2 cellular contexts compared by ENCODE assay signal in the genomic region with DNA sequence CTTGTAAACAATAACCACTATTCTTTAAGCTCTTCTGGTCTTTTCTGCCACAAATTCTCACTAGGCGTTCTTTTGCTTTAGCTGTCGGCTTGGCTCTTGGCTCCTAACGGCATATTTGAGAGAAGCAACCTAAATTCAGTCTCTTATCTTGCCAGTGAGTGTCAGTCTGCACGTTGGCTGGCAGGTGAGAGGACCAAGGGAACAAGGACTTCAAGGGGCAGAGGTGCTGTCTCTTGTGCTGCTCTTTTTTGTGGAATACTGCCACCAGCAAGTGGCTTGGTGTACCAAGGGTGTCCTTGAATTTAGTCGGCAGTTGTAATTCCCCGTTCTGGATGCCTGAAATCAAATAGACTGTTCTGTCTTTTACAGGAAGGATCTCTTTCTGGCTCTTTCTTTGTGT.
A peak's percentile ranks its signal among the peaks of the same experiment; 100 is the strongest.
TF ChIP-seq lines count a peak whose summit lies in the region.

No MANE protein-coding gene starts in this region.

TF ChIP-seq in liver, 16 proteins besides CTCF, POLR2A, EP300 and RAD21 (continued from another document):
- TF ChIP-seq, protein P1, sequence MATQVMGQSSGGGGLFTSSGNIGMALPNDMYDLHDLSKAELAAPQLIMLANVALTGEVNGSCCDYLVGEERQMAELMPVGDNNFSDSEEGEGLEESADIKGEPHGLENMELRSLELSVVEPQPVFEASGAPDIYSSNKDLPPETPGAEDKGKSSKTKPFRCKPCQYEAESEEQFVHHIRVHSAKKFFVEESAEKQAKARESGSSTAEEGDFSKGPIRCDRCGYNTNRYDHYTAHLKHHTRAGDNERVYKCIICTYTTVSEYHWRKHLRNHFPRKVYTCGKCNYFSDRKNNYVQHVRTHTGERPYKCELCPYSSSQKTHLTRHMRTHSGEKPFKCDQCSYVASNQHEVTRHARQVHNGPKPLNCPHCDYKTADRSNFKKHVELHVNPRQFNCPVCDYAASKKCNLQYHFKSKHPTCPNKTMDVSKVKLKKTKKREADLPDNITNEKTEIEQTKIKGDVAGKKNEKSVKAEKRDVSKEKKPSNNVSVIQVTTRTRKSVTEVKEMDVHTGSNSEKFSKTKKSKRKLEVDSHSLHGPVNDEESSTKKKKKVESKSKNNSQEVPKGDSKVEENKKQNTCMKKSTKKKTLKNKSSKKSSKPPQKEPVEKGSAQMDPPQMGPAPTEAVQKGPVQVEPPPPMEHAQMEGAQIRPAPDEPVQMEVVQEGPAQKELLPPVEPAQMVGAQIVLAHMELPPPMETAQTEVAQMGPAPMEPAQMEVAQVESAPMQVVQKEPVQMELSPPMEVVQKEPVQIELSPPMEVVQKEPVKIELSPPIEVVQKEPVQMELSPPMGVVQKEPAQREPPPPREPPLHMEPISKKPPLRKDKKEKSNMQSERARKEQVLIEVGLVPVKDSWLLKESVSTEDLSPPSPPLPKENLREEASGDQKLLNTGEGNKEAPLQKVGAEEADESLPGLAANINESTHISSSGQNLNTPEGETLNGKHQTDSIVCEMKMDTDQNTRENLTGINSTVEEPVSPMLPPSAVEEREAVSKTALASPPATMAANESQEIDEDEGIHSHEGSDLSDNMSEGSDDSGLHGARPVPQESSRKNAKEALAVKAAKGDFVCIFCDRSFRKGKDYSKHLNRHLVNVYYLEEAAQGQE (IDR thresholded peaks at IDR 0.05): peak; percentile 3
- TF ChIP-seq, protein P2, sequence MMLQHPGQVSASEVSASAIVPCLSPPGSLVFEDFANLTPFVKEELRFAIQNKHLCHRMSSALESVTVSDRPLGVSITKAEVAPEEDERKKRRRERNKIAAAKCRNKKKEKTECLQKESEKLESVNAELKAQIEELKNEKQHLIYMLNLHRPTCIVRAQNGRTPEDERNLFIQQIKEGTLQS (IDR thresholded peaks at IDR 0.05): no peak
- no peak for TF ChIP-seq RXRA (IDR thresholded peaks at IDR 0.05)

TF ChIP-seq in HepG2, 621 proteins besides CTCF, POLR2A, EP300 and RAD21 (continued from another document):
- TF ChIP-seq SP5 (CRISPR knock-in tag; IDR thresholded peaks at IDR 0.05; ENCODE audit: borderline replicate concordance, low read depth): no peak
- no peak for TF ChIP-seq BCL6 (CRISPR knock-in tag; IDR thresholded peaks at IDR 0.05)
- no peak for TF ChIP-seq SETDB1 (CRISPR knock-in tag; IDR thresholded peaks at IDR 0.05; ENCODE audit: borderline replicate concordance)
- TF ChIP-seq KDM6A (CRISPR knock-in tag; IDR thresholded peaks at IDR 0.05; ENCODE audit: low read depth): no peak
- TF ChIP-seq THAP11 (CRISPR knock-in tag; IDR thresholded peaks at IDR 0.05): no peak
- TF ChIP-seq KAT7 (CRISPR knock-in tag; IDR thresholded peaks at IDR 0.05; ENCODE audit: borderline replicate concordance): no peak
- no peak for TF ChIP-seq MAFF (IDR thresholded peaks at IDR 0.05; ENCODE audit: low read depth, low read length)
- TF ChIP-seq ATF2 (CRISPR knock-in tag; IDR thresholded peaks at IDR 0.05): no peak
- no peak for TF ChIP-seq ARNT2 (CRISPR knock-in tag; IDR thresholded peaks at IDR 0.05; ENCODE audit: low read depth)
- TF ChIP-seq ZNF225 (CRISPR knock-in tag; IDR thresholded peaks at IDR 0.05): no peak
- no peak for TF ChIP-seq CBX1 (IDR thresholded peaks at IDR 0.05; ENCODE audit: low read depth)
- no peak for TF ChIP-seq SKIL (CRISPR knock-in tag; IDR thresholded peaks at IDR 0.05; ENCODE audit: borderline replicate concordance)
- TF ChIP-seq, protein P3, sequence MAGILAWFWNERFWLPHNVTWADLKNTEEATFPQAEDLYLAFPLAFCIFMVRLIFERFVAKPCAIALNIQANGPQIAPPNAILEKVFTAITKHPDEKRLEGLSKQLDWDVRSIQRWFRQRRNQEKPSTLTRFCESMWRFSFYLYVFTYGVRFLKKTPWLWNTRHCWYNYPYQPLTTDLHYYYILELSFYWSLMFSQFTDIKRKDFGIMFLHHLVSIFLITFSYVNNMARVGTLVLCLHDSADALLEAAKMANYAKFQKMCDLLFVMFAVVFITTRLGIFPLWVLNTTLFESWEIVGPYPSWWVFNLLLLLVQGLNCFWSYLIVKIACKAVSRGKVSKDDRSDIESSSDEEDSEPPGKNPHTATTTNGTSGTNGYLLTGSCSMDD (CRISPR knock-in tag; IDR thresholded peaks at IDR 0.05): no peak
- TF ChIP-seq ZNF766 (CRISPR knock-in tag; IDR thresholded peaks at IDR 0.05; ENCODE audit: borderline replicate concordance): no peak
- TF ChIP-seq TFDP1 (CRISPR knock-in tag; IDR thresholded peaks at IDR 0.05; ENCODE audit: borderline replicate concordance): no peak
- TF ChIP-seq ZNF839 (CRISPR knock-in tag; IDR thresholded peaks at IDR 0.05; ENCODE audit: borderline replicate concordance): no peak
TF ChIP-seq in HepG2: peak in this region for 0.
